In genomic region chr10:13924020-13924725, GRCh38 we compare ENCODE assay signal across 13 cellular contexts.
A peak's percentile ranks its signal among the peaks of the same experiment; 100 is the strongest.
DNase-seq lines count a peak whose midpoint lies in the region; ATAC-seq and TF ChIP-seq lines count a peak whose summit lies in the region.
"Had no signal": no experiment of that assay in that cellular context is flagged by ENCODE, and none has a peak within 500 bp of the region (broad histone marks: within the 10 kb centered on the region; RNA-seq: fewer than 3 reads in every experiment).

No MANE protein-coding gene starts in this region.

- CTCF ChIA-PET in RWPE1 (lab: Yijun Ruan, JAX) (no interaction called here), GM10248 (lab: Yijun Ruan, JAX) (interaction anchor here (0.9 kb wide), 1 partner anchor 9 kb away, joined by 3 read pairs; no protein-coding TSS in a partner anchor)
- CTCF ChIA-PET in activated naive CD4-positive, alpha-beta T cell treated with anti-CD3 and anti-CD28 coated beads for 36 hours (lab: Charles Lee), result interaction anchor here (0.6 kb wide), 2 partner anchors 122 to 250 kb away, joined by 3 read pairs; no protein-coding TSS in a partner anchor

- peaks cover 5% of the 10 kb centered on the region for H3K4me1 Mint-ChIP-seq in activated naive CD4-positive, alpha-beta T cell treated with anti-CD3 and anti-CD28 coated beads for 36 hours (ENCODE audit: low read depth)
- H3K4me1 Mint-ChIP-seq: activated naive CD4-positive, alpha-beta T cell treated with anti-CD3 and anti-CD28 coated beads, Interleukin-2, amount 10 ng/mL, durations not matched to agents 7 days and 5 days had no signal

- H3K27me3 ChIP-seq in fibroblast of lung (ENCODE audit: control insufficient read depth, insufficient read depth, low read length) (no peaks in the 10 kb centered on the region), psoas muscle (ENCODE audit: insufficient read depth in 3 of 3, low read length in 2 of 3) (no peaks in the 10 kb centered on the region)

- H3K27ac ChIP-seq in RWPE1 (no peak overlapping the region), fibroblast of lung (ENCODE audit: insufficient read depth, low read length) (peak overlapping the region; percentile 66), psoas muscle (no peak overlapping the region)

- no peaks in the 10 kb centered on the region for H3K36me3 Mint-ChIP-seq in activated naive CD4-positive, alpha-beta T cell treated with anti-CD3 and anti-CD28 coated beads for 36 hours (ENCODE audit: low read depth)
- H3K36me3 Mint-ChIP-seq: activated naive CD4-positive, alpha-beta T cell treated with anti-CD3 and anti-CD28 coated beads, Interleukin-2, amount 10 ng/mL, durations not matched to agents 7 days and 5 days had no signal

- H3K4me1 ChIP-seq in fibroblast of lung (ENCODE audit: control insufficient read depth, extremely low read depth, insufficient read depth, low read length), result peaks cover 12% of the 10 kb centered on the region
- H3K4me1 ChIP-seq in psoas muscle, result no peaks in the 10 kb centered on the region

- no peaks in the 10 kb centered on the region for H3K9me3 Mint-ChIP-seq in activated naive CD4-positive, alpha-beta T cell treated with anti-CD3 and anti-CD28 coated beads for 36 hours
- H3K9me3 Mint-ChIP-seq: activated naive CD4-positive, alpha-beta T cell treated with anti-CD3 and anti-CD28 coated beads, Interleukin-2, amount 10 ng/mL, durations not matched to agents 7 days and 5 days had no signal

- POLR2A ChIA-PET in RWPE1 (lab: Yijun Ruan, JAX; ENCODE audit: low non-redundant PET), result no interaction called here
- POLR2A ChIA-PET in GM10248 (lab: Yijun Ruan, JAX), result interaction anchor here (0.5 kb wide), 1 partner anchor 1068 kb away, joined by 6 read pairs; no protein-coding TSS in a partner anchor

- no peaks in the 10 kb centered on the region for H3K27me3 Mint-ChIP-seq in activated naive CD4-positive, alpha-beta T cell treated with anti-CD3 and anti-CD28 coated beads for 36 hours (ENCODE audit: low read depth)

- no peaks in the 10 kb centered on the region for H4K20me1 ChIP-seq in fibroblast of lung (ENCODE audit: control insufficient read depth, extremely low read depth, insufficient read depth, low read length)

- no peak for TF ChIP-seq CTCF in RWPE1 (conservative IDR thresholded peaks at IDR 0.05; ENCODE audit: low read depth)
- no peak for TF ChIP-seq CTCF in fibroblast of lung (conservative IDR thresholded peaks at IDR 0.05 in 1 of 2, IDR thresholded peaks at IDR 0.05 in 1 of 2; ENCODE audit: low read depth in 1 of 2, low read length in 2 of 2)
- TF ChIP-seq CTCF in psoas muscle (IDR thresholded peaks at IDR 0.05), result no peak
- no peak for TF ChIP-seq CTCF in GM10248 (IDR thresholded peaks at IDR 0.05; ENCODE audit: control extremely low read depth, extremely low read depth, low read depth, missing control alignments)

- peak in 3 of 4 donors; percentile 17 to 74 (median 40) for ATAC-seq in psoas muscle
- ATAC-seq: Panc1 had no signal

- DNase-seq in Caki2 (ENCODE audit: low read depth), result peak; percentile 85
- peak; percentile 21 for DNase-seq in RWPE1 (ENCODE audit: low spot score)
- peak; percentile 95 to 97 for DNase-seq in fibroblast of lung (ENCODE audit: low read depth in 2 of 2)
- DNase-seq in psoas muscle, result no peak
- no peak for DNase-seq in activated naive CD4-positive, alpha-beta T cell treated with anti-CD3 and anti-CD28 coated beads for 36 hours
- DNase-seq in activated CD4-positive, alpha-beta T cell treated with anti-CD3 and anti-CD28 coated beads for 1 hour, result no peak
- no peak for DNase-seq in HUDEP-2 (lab: John Stamatoyannopoulos, UW; ENCODE audit: unreplicated experiment in 76 of 76)
- DNase-seq in GM10248 (ENCODE audit: extremely low spot score), result no peak
- DNase-seq: activated CD4-positive, alpha-beta T cell treated with anti-CD3 and anti-CD28 coated beads for 4 hours; activated naive CD4-positive, alpha-beta T cell treated with anti-CD3 and anti-CD28 coated beads, Interleukin-2, amount 10 ng/mL, durations not matched to agents 7 days and 5 days; mesendoderm; NCI-H1105 had no signal

- 66 to 70% (median 67%) methylated on average over 6 of the region's 6 CpGs for whole genome bisulfite sequencing in psoas muscle, 3 donors

- H3K9me3 ChIP-seq in fibroblast of lung (ENCODE audit: control insufficient read depth, insufficient read depth, low read depth, low read length) (no peaks in the 10 kb centered on the region), psoas muscle (no peaks in the 10 kb centered on the region)

- in situ Hi-C loops in Caki2 (cut with HindIII; ENCODE audit: low pct_unique_long_range_greater_than_20kb, low sequenced_read_pairs), result no loop called here

- no peak overlapping the region for H3K4me3 Mint-ChIP-seq in activated naive CD4-positive, alpha-beta T cell treated with anti-CD3 and anti-CD28 coated beads for 36 hours
- H3K4me3 Mint-ChIP-seq: activated naive CD4-positive, alpha-beta T cell treated with anti-CD3 and anti-CD28 coated beads, Interleukin-2, amount 10 ng/mL, durations not matched to agents 7 days and 5 days had no signal

- H3K79me2 ChIP-seq in fibroblast of lung (ENCODE audit: control insufficient read depth, insufficient read depth, low read length), result no peaks in the 10 kb centered on the region

- peak overlapping the region; percentile 19 for H3K4me2 ChIP-seq in fibroblast of lung (ENCODE audit: extremely low read depth, insufficient read depth, low read length)

- H3K27ac Mint-ChIP-seq in activated naive CD4-positive, alpha-beta T cell treated with anti-CD3 and anti-CD28 coated beads for 36 hours, result no peak overlapping the region
- H3K27ac Mint-ChIP-seq: activated naive CD4-positive, alpha-beta T cell treated with anti-CD3 and anti-CD28 coated beads, Interleukin-2, amount 10 ng/mL, durations not matched to agents 7 days and 5 days had no signal

- intact Hi-C loops in psoas muscle (cut with DNase I), result no loop called here
- intact Hi-C loops in activated naive CD4-positive, alpha-beta T cell treated with anti-CD3 and anti-CD28 coated beads for 36 hours (cut with micrococcal nuclease), result no loop called here

- H3K36me3 ChIP-seq in fibroblast of lung (ENCODE audit: control insufficient read depth, insufficient read depth, low read length), result no peaks in the 10 kb centered on the region
- H3K36me3 ChIP-seq in psoas muscle (ENCODE audit: insufficient read depth in 1 of 2, low read depth in 1 of 2), result no peaks in the 10 kb centered on the region

- H3K4me3 ChIP-seq in fibroblast of lung (replicated peaks in 1 of 4; ENCODE audit: control extremely low read depth in 1 of 4, insufficient read depth in 1 of 4, low read depth in 3 of 4, low read length in 4 of 4) (no peak overlapping the region), psoas muscle (no peak overlapping the region)

- peak overlapping the region; percentile 0 for H2AFZ ChIP-seq in fibroblast of lung (ENCODE audit: low read length)

- no peak overlapping the region for H3K9ac ChIP-seq in fibroblast of lung (ENCODE audit: insufficient read depth, low read length)

Comparison
In these comparisons a context has a peak if more than half of its experiments do, and no peak if none do; other contexts are left out.
1. DNase-seq: peak in Caki2 (single experiment), RWPE1 (single experiment) and fibroblast of lung (2 of 2); none in psoas muscle (0 of 2), activated naive CD4-positive, alpha-beta T cell treated with anti-CD3 and anti-CD28 coated beads for 36 hours (single experiment), activated CD4-positive, alpha-beta T cell treated with anti-CD3 and anti-CD28 coated beads for 1 hour (single experiment), HUDEP-2 (0 of 76) and GM10248 (single experiment).